Comparison of ENCODE assay signal across 1 cellular context in genomic region chr9:111938427-111938800, GRCh38.
TF ChIP-seq lines count a peak whose summit lies in the region.

No MANE protein-coding gene starts in this region.

TF ChIP-seq in GM12878, 131 proteins besides CTCF, POLR2A, EP300 and RAD21:
- TF ChIP-seq REST (IDR thresholded peaks at IDR 0.05; ENCODE audit: low read depth, low read length) (no peak), DPF2 (IDR thresholded peaks at IDR 0.05) (no peak), CBX5 (IDR thresholded peaks at IDR 0.05; ENCODE audit: low read depth) (no peak), EGR1 (IDR thresholded peaks at IDR 0.05; ENCODE audit: borderline replicate concordance in 1 of 2, low read depth in 2 of 2, low read length in 2 of 2) (no peak), RELA (IDR thresholded peaks at IDR 0.05; ENCODE audit: borderline replicate concordance, partially characterized antibody) (no peak), NFIC (IDR thresholded peaks at IDR 0.05; ENCODE audit: low read depth, low read length) (no peak), TARDBP (IDR thresholded peaks at IDR 0.05; ENCODE audit: borderline replicate concordance) (no peak)
